Comparison of ENCODE assay signal across 8 cellular contexts in genomic region chr2:218396688-218397501, GRCh38. TPM values are rescaled to one million over a fixed set of nuclear protein-coding genes. Genes with fewer than 3 reads are reported as not detected.
DNase-seq lines count a peak whose midpoint lies in the region; ATAC-seq, FAIRE-seq and TF ChIP-seq lines count a peak whose summit lies in the region.

No MANE protein-coding gene starts in this region.

- H3K9me3 ChIP-seq in H1 (ENCODE audit: insufficient read depth in 2 of 2, low read depth in 1 of 2, low read length in 1 of 2) (no peaks in the 10 kb centered on the region), mesodermal cell (ENCODE audit: control insufficient read depth, low read length) (no peaks in the 10 kb centered on the region)

- H3K79me1 ChIP-seq in H1 (ENCODE audit: low read depth, low read length): no peaks in the 10 kb centered on the region

- POLR2A ChIA-PET in H1 (lab: Charles Lee; ENCODE audit: partially characterized antibody): interaction anchor here (0.8 to 4.4 kb wide), 11 partner anchors 8 to 182 kb away, joined by 3 to 35 read pairs (median 4); partner anchors contain the start of genes AAMP and PNKD

- H4K8ac ChIP-seq in H1 (ENCODE audit: extremely low read depth, insufficient read depth, low read length): no peak overlapping the region; the same call in 1 of the 2 replicates

- no peaks in the 10 kb centered on the region for H3K79me2 ChIP-seq in H1 (ENCODE audit: control insufficient read depth in 1 of 2, insufficient read depth in 2 of 2, low read length in 2 of 2)

- H2AK5ac ChIP-seq in H1 (ENCODE audit: low read depth, low read length): no peak overlapping the region

- H2BK20ac ChIP-seq in H1 (ENCODE audit: low read length): no peak overlapping the region; the same call in 1 of the 2 replicates

- CTCF ChIA-PET in H1 (lab: Charles Lee; ENCODE audit: partially characterized antibody): interaction anchor here (0.6 to 7.5 kb wide), 17 partner anchors 9 to 189 kb away, joined by 3 to 96 read pairs (median 4); partner anchors contain the start of genes AAMP, CATIP, PNKD and TMBIM1

- H4K91ac ChIP-seq in H1 (replicated peaks; ENCODE audit: insufficient read length, low read length): no peak overlapping the region

- no peak overlapping the region for H3K14ac ChIP-seq in H1 (ENCODE audit: insufficient read length)

- no peak for ATAC-seq in GM19467 (IDR thresholded peaks at IDR 0.05; ENCODE audit: unreplicated experiment)

- WGBS in H1 (ENCODE audit: extremely low coverage in 1 of 2, insufficient coverage in 1 of 2, insufficient read length in 1 of 2, insufficient replicate concordance in 2 of 2, low coverage in 1 of 2, low lambda C conversion rate in 2 of 2, missing lambda C conversion rate in 1 of 2), 2 experiments: 3% methylated on average over 28 of the region's 28 CpGs; no CpG with 5 or more reads in 1 of the 2 experiments
- 2 to 3% methylated on average over 20 to 22 of the region's 28 CpGs for WGBS in mesodermal cell (ENCODE audit: insufficient coverage in 2 of 2), 2 experiments

- H3K27ac ChIP-seq in H1 (ENCODE audit: low read depth, low read length): no peak overlapping the region
- peak overlapping the region; percentile 98 for H3K27ac ChIP-seq in mesodermal cell (ENCODE audit: low read depth, low read length, severe bottlenecking)

- peak overlapping the region in 2 of 4 experiments; percentile 86 to 88; a peak in 3 of 7 replicates for H3K9ac ChIP-seq in H1 (replicated peaks in 1 of 4; ENCODE audit: extremely low read depth in 1 of 4, low read depth in 3 of 4, low read length in 3 of 4)

- H3K4me3 ChIP-seq in H1 (ENCODE audit: extremely low read depth in 1 of 4, insufficient read depth in 2 of 4, low read depth in 3 of 4, low read length in 4 of 4) (peak overlapping the region; percentile 49 to 77 (median 64)), mesodermal cell (ENCODE audit: extremely low read depth, insufficient read depth, low read length, poor library complexity, severe bottlenecking) (peak overlapping the region; percentile 83)

- no peak overlapping the region for H2BK15ac ChIP-seq in H1 (ENCODE audit: low read length)

- no peak overlapping the region; the same call in 1 of the 2 replicates for H2BK5ac ChIP-seq in H1 (ENCODE audit: low read depth, low read length)

- H4K5ac ChIP-seq in H1 (ENCODE audit: insufficient read length, low read depth, low read length): no peak overlapping the region

- peaks cover 26% of the 10 kb centered on the region; the same call in 1 of the 2 replicates for H3K23me2 ChIP-seq in H1 (ENCODE audit: low read depth, low read length)

- H3K36me3 ChIP-seq in H1 (ENCODE audit: control insufficient read depth in 2 of 4, insufficient read depth in 4 of 4, low read length in 3 of 4): no peaks in the 10 kb centered on the region
- peaks cover 6% of the 10 kb centered on the region for H3K36me3 ChIP-seq in mesodermal cell (ENCODE audit: control insufficient read depth, insufficient read depth, low read length)

- H3K4me1 ChIP-seq in H1 (replicated peaks in 1 of 4; ENCODE audit: control insufficient read depth in 3 of 4, insufficient read depth in 4 of 4, low read length in 3 of 4) (peaks cover 0 to 40% (median 27%) of the 10 kb centered on the region in 4 experiments; a peak in 6 of 7 replicates), mesodermal cell (ENCODE audit: control insufficient read depth, insufficient read depth, low read length, poor library complexity, severe bottlenecking) (peaks cover 6% of the 10 kb centered on the region)

- no peak overlapping the region for H3K23ac ChIP-seq in H1 (ENCODE audit: insufficient read length)

- H3K27me3 ChIP-seq in H1 (replicated peaks in 1 of 4; ENCODE audit: control insufficient read depth in 3 of 4, extremely low read depth in 1 of 4, insufficient read depth in 3 of 4, low read length in 3 of 4): peaks cover 22 to 34% (median 31%) of the 10 kb centered on the region in 4 experiments

- no peak for TF ChIP-seq EP300 in H1 (IDR thresholded peaks at IDR 0.05; ENCODE audit: borderline replicate concordance in 1 of 2, low read depth in 2 of 2, low read length in 2 of 2)

- no peak overlapping the region for H2AFZ ChIP-seq in H1 (ENCODE audit: low read length)

- DNase-seq in NCI-H2081 (lab: John Stamatoyannopoulos, UW) (peak; percentile 65 to 83), NCI-H2081 treated with DMSO at 0.1 percent for 48 hours (lab: John Stamatoyannopoulos, UW) (no peak), NCI-H69 (lab: John Stamatoyannopoulos, UW) (peak; percentile 74), H1 (ENCODE audit: low read depth in 1 of 2, low spot score in 2 of 2) (peak in 1 of 2 experiments; percentile 76)
- DNase-seq in activated CD8-positive, alpha-beta memory T cell treated with anti-CD3 and anti-CD28 coated beads for 24 hours: peak; percentile 84
- DNase-seq in stimulated activated naive CD4-positive, alpha-beta T cell treated with Interleukin-2 at 50 U/mL for 16 hours (lab: John Stamatoyannopoulos, UW): peak; percentile 47

- H3K56ac ChIP-seq in H1 (replicated peaks; ENCODE audit: insufficient read length, low read depth, low read length): no peak overlapping the region

- H3K4me2 ChIP-seq in H1 (ENCODE audit: insufficient read depth in 1 of 2, low read depth in 2 of 2, low read length in 2 of 2): peak overlapping the region; percentile 82 to 84

- no peak overlapping the region for H3K4ac ChIP-seq in H1 (replicated peaks; ENCODE audit: insufficient read length, low read depth, low read length)

- peak overlapping the region; percentile 87; the same call in 1 of the 2 replicates for H2BK12ac ChIP-seq in H1 (ENCODE audit: low read depth, low read length)

- FAIRE-seq in H1 (lab: Jason Lieb, UNC): no peak

- H4K20me1 ChIP-seq in H1 (replicated peaks in 1 of 2; ENCODE audit: control insufficient read depth in 1 of 2, insufficient read depth in 2 of 2, low read length in 2 of 2): no peaks in the 10 kb centered on the region

- TF ChIP-seq RAD21 in H1 (IDR thresholded peaks at IDR 0.05 in 1 of 2, conservative IDR thresholded peaks at IDR 0.05 in 1 of 2; ENCODE audit: low read depth in 2 of 2, low read length in 2 of 2): no peak

- H3K18ac ChIP-seq in H1 (ENCODE audit: extremely low read depth, low read length): peak overlapping the region; percentile 55

- H2BK120ac ChIP-seq in H1 (replicated peaks; ENCODE audit: low read depth, low read length): no peak overlapping the region

- TF ChIP-seq POLR2A in H1 (IDR thresholded peaks at IDR 0.05; ENCODE audit: control extremely low read depth in 1 of 2, low read depth in 2 of 2, low read length in 2 of 2): no peak

- no peak for TF ChIP-seq CTCF in H1 (IDR thresholded peaks at IDR 0.05; ENCODE audit: control extremely low read depth in 1 of 3, insufficient read depth in 1 of 3, low read depth in 1 of 3, low read length in 3 of 3)

TF ChIP-seq in H1, 55 proteins besides CTCF, POLR2A, EP300 and RAD21 (continues in another document):
- TF ChIP-seq CBX5 (IDR thresholded peaks at IDR 0.05; ENCODE audit: low read depth, low read length): no peak

RNA-seq across cellular contexts. Expression of gene CTDSP1, which starts 2.8 kb away (rescaled TPM):
- total RNA-seq in H1 (2021; fragmentation: NEBNext Ultra II Directional; extraction: Animal tissue kit (Norgen Biotek cat#: 25700)): 20.3 and 20.9 TPM in 2 replicates
- polyA plus RNA-seq in H1 (2011; rRNA removed): 35.2 and 51.8 TPM in 2 replicates
- 37.5 TPM for polyA plus RNA-seq in H1 (2011; cell fraction: cytosol; rRNA removed)
- polyA plus RNA-seq in H1 (2011; cell fraction: nucleus; rRNA removed): 41.5 TPM
- 26.6 to 32.0 TPM (median 28.6 TPM) in 4 replicates for polyA plus RNA-seq in H1 (2012, experiment 1 of 2)
- 32.8 TPM for polyA plus RNA-seq in H1 (2012, experiment 2 of 2)
- polyA plus RNA-seq in H1 (2013, experiment 1 of 2): 10.2 TPM
- polyA plus RNA-seq in H1 (2013, experiment 2 of 2): 10.7 TPM
- polyA minus RNA-seq in H1 (2011; rRNA and poly(A)+ RNA removed): 29.1 and 46.5 TPM in 2 replicates
- 23.2 TPM for polyA minus RNA-seq in H1 (2011; cell fraction: cytosol; rRNA and poly(A)+ RNA removed)
- polyA minus RNA-seq in H1 (2011; cell fraction: nucleus; rRNA and poly(A)+ RNA removed): 25.6 TPM
- 49.6 TPM for polyA plus RNA-seq in mesodermal cell (2013, experiment 1 of 2)
- 48.4 TPM for polyA plus RNA-seq in mesodermal cell (2013, experiment 2 of 2)

RNA-seq across cellular contexts. Expression of gene SLC11A1, which starts 14.8 kb away (rescaled TPM):
- 0.21 and 0.43 TPM in 2 replicates for total RNA-seq in H1 (2021; fragmentation: NEBNext Ultra II Directional; extraction: Animal tissue kit (Norgen Biotek cat#: 25700))
- polyA plus RNA-seq in H1 (2011; rRNA removed): 0.13 and 0.20 TPM in 2 replicates
- polyA plus RNA-seq in H1 (2011; cell fraction: cytosol; rRNA removed): 0.05 TPM
- polyA plus RNA-seq in H1 (2011; cell fraction: nucleus; rRNA removed): 0.36 TPM
- polyA plus RNA-seq in H1 (2012, experiment 1 of 2): 0.07 to 0.27 TPM (median 0.08 TPM) in 3 of 4 replicates, not detected in the other
- polyA plus RNA-seq in H1 (2012, experiment 2 of 2): 0.07 TPM
- polyA plus RNA-seq in H1 (2013, experiment 1 of 2): 0.12 TPM
- 0.09 TPM for polyA plus RNA-seq in H1 (2013, experiment 2 of 2)
- 0.05 TPM in 1 of 2 replicates, not detected in the other for polyA minus RNA-seq in H1 (2011; rRNA and poly(A)+ RNA removed)
- not detected for polyA minus RNA-seq in H1 (2011; cell fraction: cytosol; rRNA and poly(A)+ RNA removed)
- polyA minus RNA-seq in H1 (2011; cell fraction: nucleus; rRNA and poly(A)+ RNA removed): 1.3 TPM
- polyA plus RNA-seq in mesodermal cell (2013, experiment 1 of 2): not detected
- polyA plus RNA-seq in mesodermal cell (2013, experiment 2 of 2): 0.10 TPM

RNA-seq across cellular contexts. Expression of gene VIL1, which starts 22.0 kb away (rescaled TPM):
- 7.0 and 8.2 TPM in 2 replicates for total RNA-seq in H1 (2021; fragmentation: NEBNext Ultra II Directional; extraction: Animal tissue kit (Norgen Biotek cat#: 25700))
- polyA plus RNA-seq in H1 (2011; rRNA removed): 6.2 and 8.1 TPM in 2 replicates
- 5.8 TPM for polyA plus RNA-seq in H1 (2011; cell fraction: cytosol; rRNA removed)
- polyA plus RNA-seq in H1 (2011; cell fraction: nucleus; rRNA removed): 11.8 TPM
- 4.1 to 7.0 TPM (median 5.3 TPM) in 4 replicates for polyA plus RNA-seq in H1 (2012, experiment 1 of 2)
- polyA plus RNA-seq in H1 (2012, experiment 2 of 2): 1.9 TPM
- polyA plus RNA-seq in H1 (2013, experiment 1 of 2): 1.3 TPM
- polyA plus RNA-seq in H1 (2013, experiment 2 of 2): 1.2 TPM
- polyA minus RNA-seq in H1 (2011; rRNA and poly(A)+ RNA removed): 11.3 and 14.8 TPM in 2 replicates
- 3.5 TPM for polyA minus RNA-seq in H1 (2011; cell fraction: cytosol; rRNA and poly(A)+ RNA removed)
- 6.6 TPM for polyA minus RNA-seq in H1 (2011; cell fraction: nucleus; rRNA and poly(A)+ RNA removed)
- polyA plus RNA-seq in mesodermal cell (2013, experiment 1 of 2): not detected
- not detected for polyA plus RNA-seq in mesodermal cell (2013, experiment 2 of 2)

RNA-seq across cellular contexts. Expression of gene CATIP, which starts 40.2 kb away (rescaled TPM):
- not detected in 2 replicates for total RNA-seq in H1 (2021; fragmentation: NEBNext Ultra II Directional; extraction: Animal tissue kit (Norgen Biotek cat#: 25700))
- polyA plus RNA-seq in H1 (2011; rRNA removed): not detected in 2 replicates
- 0.27 TPM for polyA plus RNA-seq in H1 (2011; cell fraction: cytosol; rRNA removed)
- 0.87 TPM for polyA plus RNA-seq in H1 (2011; cell fraction: nucleus; rRNA removed)
- 0.16 to 0.34 TPM in 2 of 4 replicates, not detected in the others for polyA plus RNA-seq in H1 (2012, experiment 1 of 2)
- polyA plus RNA-seq in H1 (2012, experiment 2 of 2): not detected
- polyA plus RNA-seq in H1 (2013, experiment 1 of 2): not detected
- polyA plus RNA-seq in H1 (2013, experiment 2 of 2): 0.07 TPM
- 0.60 TPM in 1 of 2 replicates, not detected in the other for polyA minus RNA-seq in H1 (2011; rRNA and poly(A)+ RNA removed)
- polyA minus RNA-seq in H1 (2011; cell fraction: cytosol; rRNA and poly(A)+ RNA removed): not detected
- not detected for polyA minus RNA-seq in H1 (2011; cell fraction: nucleus; rRNA and poly(A)+ RNA removed)
- polyA plus RNA-seq in mesodermal cell (2013, experiment 1 of 2): not detected
- polyA plus RNA-seq in mesodermal cell (2013, experiment 2 of 2): 0.30 TPM
